In genomic region chr16:30953511-30954124, GRCh38 we compare ENCODE assay signal across 8 cellular contexts. TPM values are rescaled to one million over a fixed set of nuclear protein-coding genes. Genes with fewer than 3 reads are reported as not detected.
DNase-seq lines count a peak whose midpoint lies in the region; ATAC-seq and TF ChIP-seq lines count a peak whose summit lies in the region.

No MANE protein-coding gene starts in this region.

- H3K36me3 Mint-ChIP-seq in GM23338 (ENCODE audit: low read depth) (peaks cover 3% of the 10 kb centered on the region), mesothelial cell of epicardium (no peaks in the 10 kb centered on the region)
- peaks cover 5% of the 10 kb centered on the region for H3K36me3 Mint-ChIP-seq in activated CD4-positive, alpha-beta T cell treated with anti-CD3 and anti-CD28 coated beads, Interleukin-2, amount 10 ng/mL, durations not matched to agents 24 days and 14 days (ENCODE audit: low read depth)

- TF ChIP-seq CTCF in GM23338 (conservative IDR thresholded peaks at IDR 0.05; ENCODE audit: low read depth in 2 of 2) = peak; percentile 80 to 87
- peak; percentile 62 for TF ChIP-seq CTCF in mesothelial cell of epicardium (IDR thresholded peaks at IDR 0.05; ENCODE audit: unreplicated experiment)

- H4K20me1 ChIP-seq in GM23338 (replicated peaks; ENCODE audit: insufficient read depth) = 0 out of 2 replicates have a peak, but pooled peaks cover 3% of the 10 kb centered on the region

- H3K4me3 Mint-ChIP-seq in GM23338 = no peak overlapping the region
- no peak overlapping the region for H3K4me3 Mint-ChIP-seq in activated CD4-positive, alpha-beta T cell treated with anti-CD3 and anti-CD28 coated beads, Interleukin-2, amount 10 ng/mL, durations not matched to agents 24 days and 14 days
- no peak overlapping the region for H3K4me3 Mint-ChIP-seq in mesothelial cell of epicardium

- no peak overlapping the region for H2AFZ ChIP-seq in GM23338

- peaks cover 20% of the 10 kb centered on the region for H3F3A ChIP-seq in GM23338 (replicated peaks; ENCODE audit: low read depth)

- H3K9me3 Mint-ChIP-seq in GM23338 = no peaks in the 10 kb centered on the region
- H3K9me3 Mint-ChIP-seq in activated CD4-positive, alpha-beta T cell treated with anti-CD3 and anti-CD28 coated beads, Interleukin-2, amount 10 ng/mL, durations not matched to agents 24 days and 14 days = no peaks in the 10 kb centered on the region
- H3K9me3 Mint-ChIP-seq in mesothelial cell of epicardium = no peaks in the 10 kb centered on the region

- no peak overlapping the region for H3K27ac ChIP-seq in GM23338 (ENCODE audit: low read depth)

- no peaks in the 10 kb centered on the region for H3K9me2 ChIP-seq in GM23338 (ENCODE audit: insufficient read depth)

- no peaks in the 10 kb centered on the region; the same call in 1 of the 2 replicates for H3K36me3 ChIP-seq in GM23338 (ENCODE audit: insufficient read depth)

- peaks cover 7% of the 10 kb centered on the region; the same call in 1 of the 2 replicates for H3K4me1 ChIP-seq in GM23338 (ENCODE audit: insufficient read depth)

- ATAC-seq in GM23338 = peak; percentile 63

- no peak overlapping the region for H3K4me2 ChIP-seq in GM23338

- H3K27me3 Mint-ChIP-seq in GM23338 (ENCODE audit: insufficient read depth, low read depth, poor library complexity) (peaks cover 21% of the 10 kb centered on the region), mesothelial cell of epicardium (ENCODE audit: low read depth) (no peaks in the 10 kb centered on the region)
- no peaks in the 10 kb centered on the region for H3K27me3 Mint-ChIP-seq in activated CD4-positive, alpha-beta T cell treated with anti-CD3 and anti-CD28 coated beads, Interleukin-2, amount 10 ng/mL, durations not matched to agents 24 days and 14 days

- intact Hi-C loops in activated CD4-positive, alpha-beta T cell treated with anti-CD3 and anti-CD28 coated beads, Interleukin-2, amount 10 ng/mL, durations not matched to agents 24 days and 14 days (cut with micrococcal nuclease) = loop anchor here (10.0 kb wide), 1 partner anchor 911 kb away; no protein-coding TSS in a partner anchor

- peaks cover 21% of the 10 kb centered on the region for H3K4me1 Mint-ChIP-seq in GM23338
- H3K4me1 Mint-ChIP-seq in activated CD4-positive, alpha-beta T cell treated with anti-CD3 and anti-CD28 coated beads, Interleukin-2, amount 10 ng/mL, durations not matched to agents 24 days and 14 days = peaks cover 27% of the 10 kb centered on the region
- H3K4me1 Mint-ChIP-seq in mesothelial cell of epicardium = peaks cover 22% of the 10 kb centered on the region

- H3K79me2 ChIP-seq in GM23338 (replicated peaks; ENCODE audit: insufficient read depth) = peaks cover 3% of the 10 kb centered on the region

- H3K27me3 ChIP-seq in GM23338 (ENCODE audit: insufficient read depth) = no peaks in the 10 kb centered on the region

- H3K27ac Mint-ChIP-seq in GM23338 (no peak overlapping the region), mesothelial cell of epicardium (peak overlapping the region; percentile 77)
- no peak overlapping the region for H3K27ac Mint-ChIP-seq in activated CD4-positive, alpha-beta T cell treated with anti-CD3 and anti-CD28 coated beads, Interleukin-2, amount 10 ng/mL, durations not matched to agents 24 days and 14 days

- DNase-seq in AML-193 (lab: John Stamatoyannopoulos, UW) = peak; percentile 66 to 78
- peak; percentile 95 for DNase-seq in GM23338 (ENCODE audit: low spot score)
- DNase-seq in NCI-H524 (lab: John Stamatoyannopoulos, UW) = peak; percentile 76 to 91
- peak; percentile 88 for DNase-seq in activated CD4-positive, alpha-beta T cell treated with anti-CD3 and anti-CD28 coated beads, Interleukin-2, amount 10 ng/mL, durations not matched to agents 24 days and 14 days
- peak; percentile 90 for DNase-seq in dermis blood vessel endothelial cell
- peak in 1 of 2 experiments; percentile 71 for DNase-seq in mesothelial cell of epicardium (ENCODE audit: low spot score in 2 of 2, unreplicated experiment in 2 of 2)
- DNase-seq in stimulated activated naive CD4-positive, alpha-beta T cell (lab: John Stamatoyannopoulos, UW) = peak; percentile 14 to 33 (median 26)
- DNase-seq in GOT3 (lab: John Stamatoyannopoulos, UW) = no peak

- no peak overlapping the region for H3K4me3 ChIP-seq in GM23338

TF ChIP-seq in GM23338, 12 proteins besides CTCF, POLR2A, EP300 and RAD21:
- TF ChIP-seq ETS1 (IDR thresholded peaks at IDR 0.05) (no peak), REST (IDR thresholded peaks at IDR 0.05; ENCODE audit: unreplicated experiment) (no peak), NANOG (IDR thresholded peaks at IDR 0.05; ENCODE audit: borderline replicate concordance) (no peak), EZH2phosphoT487 (IDR thresholded peaks at IDR 0.05; ENCODE audit: unreplicated experiment) (no peak), POLR2AphosphoS5 (IDR thresholded peaks at IDR 0.05; ENCODE audit: low read depth) (no peak), EZH2 (IDR thresholded peaks at IDR 0.05; ENCODE audit: low read depth, unreplicated experiment) (no peak), JUNB (IDR thresholded peaks at IDR 0.05; ENCODE audit: unreplicated experiment) (no peak), ZNF331 (CRISPR knock-in tag; IDR thresholded peaks at IDR 0.05; ENCODE audit: low read depth) (no peak)

RNA-seq across cellular contexts. Expression of gene SETD1A, which starts 3.9 kb away (rescaled TPM):
- 14.5 and 21.9 TPM in 2 replicates for total RNA-seq in GM23338 (2014; rRNA removed; shearing (Covaris generic))
- polyA plus RNA-seq in GM23338 (2016; fragmentation: Nextera tagmentation; extraction: Ambion mirVana) = 10.8 and 10.9 TPM in 2 replicates
- total RNA-seq in activated CD4-positive, alpha-beta T cell treated with anti-CD3 and anti-CD28 coated beads, Interleukin-2, amount 10 ng/mL, durations not matched to agents 24 days and 14 days = 30.7 and 31.5 TPM in 2 replicates
- total RNA-seq in dermis blood vessel endothelial cell (2.6 and 5.3 TPM in 2 replicates), mesothelial cell of epicardium (30.8 to 39.1 TPM (median 36.4 TPM) in 3 replicates)

RNA-seq across cellular contexts. Expression of gene ORAI3, which starts 4.8 kb away (rescaled TPM):
- 14.9 and 15.9 TPM in 2 replicates for total RNA-seq in GM23338 (2014; rRNA removed; shearing (Covaris generic))
- polyA plus RNA-seq in GM23338 (2016; fragmentation: Nextera tagmentation; extraction: Ambion mirVana) = 6.9 and 9.8 TPM in 2 replicates
- total RNA-seq in activated CD4-positive, alpha-beta T cell treated with anti-CD3 and anti-CD28 coated beads, Interleukin-2, amount 10 ng/mL, durations not matched to agents 24 days and 14 days = 11.8 and 12.7 TPM in 2 replicates
- total RNA-seq in dermis blood vessel endothelial cell = 40.2 and 42.4 TPM in 2 replicates
- 25.8 to 28.2 TPM (median 26.2 TPM) in 3 replicates for total RNA-seq in mesothelial cell of epicardium

RNA-seq across cellular contexts. Expression of gene FBXL19, which starts 30.2 kb away (rescaled TPM):
- 63.5 and 71.5 TPM in 2 replicates for total RNA-seq in GM23338 (2014; rRNA removed; shearing (Covaris generic))
- 12.5 and 16.4 TPM in 2 replicates for polyA plus RNA-seq in GM23338 (2016; fragmentation: Nextera tagmentation; extraction: Ambion mirVana)
- total RNA-seq in activated CD4-positive, alpha-beta T cell treated with anti-CD3 and anti-CD28 coated beads, Interleukin-2, amount 10 ng/mL, durations not matched to agents 24 days and 14 days = 35.9 and 36.5 TPM in 2 replicates
- 21.8 and 26.7 TPM in 2 replicates for total RNA-seq in dermis blood vessel endothelial cell
- total RNA-seq in mesothelial cell of epicardium = 53.5 to 56.4 TPM (median 54.9 TPM) in 3 replicates

RNA-seq across cellular contexts. Expression of gene HSD3B7, which starts 31.4 kb away (rescaled TPM):
- total RNA-seq in GM23338 (2014; rRNA removed; shearing (Covaris generic)) = 6.4 and 12.2 TPM in 2 replicates
- polyA plus RNA-seq in GM23338 (2016; fragmentation: Nextera tagmentation; extraction: Ambion mirVana) = 4.3 TPM in 2 replicates
- 2.9 and 3.2 TPM in 2 replicates for total RNA-seq in activated CD4-positive, alpha-beta T cell treated with anti-CD3 and anti-CD28 coated beads, Interleukin-2, amount 10 ng/mL, durations not matched to agents 24 days and 14 days
- total RNA-seq in dermis blood vessel endothelial cell = 21.0 and 26.4 TPM in 2 replicates
- 3.5 to 4.0 TPM (median 3.6 TPM) in 3 replicates for total RNA-seq in mesothelial cell of epicardium

RNA-seq across cellular contexts. Expression of gene STX1B, which starts 56.8 kb away (rescaled TPM):
- total RNA-seq in GM23338 (2014; rRNA removed; shearing (Covaris generic)) = 7.2 and 9.5 TPM in 2 replicates
- polyA plus RNA-seq in GM23338 (2016; fragmentation: Nextera tagmentation; extraction: Ambion mirVana) = 1.7 and 2.5 TPM in 2 replicates
- total RNA-seq in activated CD4-positive, alpha-beta T cell treated with anti-CD3 and anti-CD28 coated beads, Interleukin-2, amount 10 ng/mL, durations not matched to agents 24 days and 14 days = 0.75 and 0.78 TPM in 2 replicates
- total RNA-seq in dermis blood vessel endothelial cell (0.51 and 0.70 TPM in 2 replicates), mesothelial cell of epicardium (4.9 to 5.9 TPM (median 5.2 TPM) in 3 replicates)
